ENCODE assay signal across 19 cellular contexts in the genomic region with DNA sequence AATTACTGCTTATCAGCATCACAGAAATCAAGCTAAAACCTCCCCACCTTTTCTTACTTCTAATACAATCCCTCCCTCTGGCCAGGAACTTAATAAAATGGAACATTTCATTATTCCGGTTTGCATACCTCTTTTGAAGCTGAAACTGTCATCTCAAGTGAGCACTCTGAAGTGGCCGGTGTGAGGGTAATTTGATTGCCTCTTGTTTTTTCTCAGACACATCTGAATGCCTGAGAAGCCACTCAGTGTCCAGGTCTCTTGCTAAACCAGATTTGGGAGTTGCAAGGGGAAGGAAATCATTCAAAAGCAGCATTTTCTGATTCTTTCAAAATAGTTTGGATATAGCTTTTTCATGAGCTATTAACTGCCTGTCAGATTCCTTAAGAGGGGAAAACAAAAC.
A peak's percentile ranks its signal among the peaks of the same experiment; 100 is the strongest.
DNase-seq lines count a peak whose midpoint lies in the region; ATAC-seq and TF ChIP-seq lines count a peak whose summit lies in the region.
"Had no signal": no experiment of that assay in that cellular context is flagged by ENCODE, and none has a peak within 500 bp of the region (broad histone marks: within the 10 kb centered on the region; RNA-seq: fewer than 3 reads in every experiment).

No MANE protein-coding gene starts in this region.

- H3K36me3 ChIP-seq in GM23248 (ENCODE audit: low read depth) (no peaks in the 10 kb centered on the region), PC-3 (ENCODE audit: low read depth, low read length) (no peaks in the 10 kb centered on the region), PC-9 (ENCODE audit: low read depth) (no peaks in the 10 kb centered on the region), BE2C (no peaks in the 10 kb centered on the region)
- H3K36me3 ChIP-seq: sigmoid colon had no signal

- H3K9me2 ChIP-seq in GM23248 (ENCODE audit: insufficient read depth) (no peaks in the 10 kb centered on the region), PC-3 (replicated peaks; ENCODE audit: low read length) (no peaks in the 10 kb centered on the region), PC-9 (ENCODE audit: insufficient read depth) (no peaks in the 10 kb centered on the region)

- H2AFZ ChIP-seq in GM23248 (peak overlapping the region; percentile 55), PC-3 (ENCODE audit: low read length) (peak overlapping the region; percentile 45; the same call in 1 of the 2 replicates), PC-9 (no peak overlapping the region)
- H2AFZ ChIP-seq: GM23338 had no signal

- peak overlapping the region; percentile 24 for H3K4me3 Mint-ChIP-seq in type B pancreatic cell
- H3K4me3 Mint-ChIP-seq: activated naive CD8-positive, alpha-beta T cell; activated T-helper 17 cell treated with anti-CD3 and anti-CD28 coated beads, Interleukin-2, amount 50 U/mL, for 72 hours; GM23338 had no signal

- peak; percentile 15 for DNase-seq in GM23248
- DNase-seq in PC-3, result no peak
- DNase-seq in glomerular visceral epithelial cell (ENCODE audit: extremely low spot score), result peak; percentile 4
- DNase-seq in type B pancreatic cell (ENCODE audit: extremely low spot score, unreplicated experiment), result no peak
- DNase-seq in PC-9, result no peak
- no peak for DNase-seq in GM13976 (ENCODE audit: low spot score)
- no peak for DNase-seq in BE2C
- DNase-seq: activated CD4-positive, alpha-beta T cell treated with anti-CD3 and anti-CD28 coated beads, Interleukin-2, amount 50 U/mL, for 48 hours; activated CD8-positive, alpha-beta memory T cell treated with anti-CD3 and anti-CD28 coated beads, Interleukin-2, amount 50 U/mL, for 4 hours; cerebellar nuclear complex; effector CD4-positive, alpha-beta T cell; Karpas-422; NCI-H1930; sigmoid colon; T-helper 1 cell had no signal

- H3K4me3 ChIP-seq in GM23248 (peak overlapping the region; percentile 22; the same call in 1 of the 2 replicates), PC-3 (ENCODE audit: low read length) (no peak overlapping the region), PC-9 (no peak overlapping the region), BE2C (ENCODE audit: low read depth, low read length) (no peak overlapping the region)
- H3K4me3 ChIP-seq: GM23338, sigmoid colon had no signal

- H3K36me3 Mint-ChIP-seq in type B pancreatic cell, result no peaks in the 10 kb centered on the region
- H3K36me3 Mint-ChIP-seq: activated naive CD8-positive, alpha-beta T cell had no signal

- H3K9me3 ChIP-seq in GM23248 (ENCODE audit: low read depth) (no peaks in the 10 kb centered on the region), PC-3 (ENCODE audit: low read length) (no peaks in the 10 kb centered on the region), PC-9 (ENCODE audit: insufficient read depth, low read depth) (no peaks in the 10 kb centered on the region), BE2C (no peaks in the 10 kb centered on the region)
- H3K9me3 ChIP-seq: sigmoid colon had no signal

- BruUV-seq in PC-3 (replicated peaks; lab: Mats Ljungman, UMichigan) (no TSS peak), PC-9 (replicated peaks; lab: Mats Ljungman, UMichigan) (no TSS peak)

- peaks cover 49% of the 10 kb centered on the region for H3K4me1 ChIP-seq in GM23248 (ENCODE audit: insufficient read depth)
- H3K4me1 ChIP-seq in PC-3 (ENCODE audit: insufficient read depth, low read length), result peaks cover 46% of the 10 kb centered on the region
- no peaks in the 10 kb centered on the region for H3K4me1 ChIP-seq in PC-9 (replicated peaks; ENCODE audit: insufficient read depth)
- no peaks in the 10 kb centered on the region for H3K4me1 ChIP-seq in BE2C

- H3K27me3 Mint-ChIP-seq in type B pancreatic cell, result peaks cover 7% of the 10 kb centered on the region

- peak overlapping the region; percentile 67 for H3K4me2 ChIP-seq in GM23248 (ENCODE audit: unreplicated experiment)
- H3K4me2 ChIP-seq in PC-3 (ENCODE audit: low read length), result peak overlapping the region; percentile 58
- H3K4me2 ChIP-seq in PC-9, result no peak overlapping the region
- H3K4me2 ChIP-seq: GM23338 had no signal

- peaks cover 32% of the 10 kb centered on the region for H3K4me1 Mint-ChIP-seq in type B pancreatic cell (ENCODE audit: unreplicated experiment)
- H3K4me1 Mint-ChIP-seq: activated T-helper 17 cell treated with anti-CD3 and anti-CD28 coated beads, Interleukin-2, amount 50 U/mL, for 72 hours had no signal

- CTCF ChIA-PET in PC-3 (lab: Charles Lee), result no interaction called here
- CTCF ChIA-PET in PC-9 (lab: Charles Lee), result no interaction called here

- no peaks in the 10 kb centered on the region for H3K9me3 Mint-ChIP-seq in type B pancreatic cell
- H3K9me3 Mint-ChIP-seq: activated T-helper 17 cell treated with anti-CD3 and anti-CD28 coated beads, Interleukin-2, amount 50 U/mL, for 72 hours; GM23338 had no signal

- H3K27ac Mint-ChIP-seq in type B pancreatic cell, result no peak overlapping the region
- H3K27ac Mint-ChIP-seq: activated naive CD8-positive, alpha-beta T cell; activated T-helper 17 cell treated with anti-CD3 and anti-CD28 coated beads, Interleukin-2, amount 50 U/mL, for 72 hours; GM23338; progenitor cell of endocrine pancreas had no signal

- TF ChIP-seq CTCF in PC-3 (conservative IDR thresholded peaks at IDR 0.05; ENCODE audit: low read depth, low read length) (no peak), type B pancreatic cell (conservative IDR thresholded peaks at IDR 0.05) (no peak), PC-9 (conservative IDR thresholded peaks at IDR 0.05) (no peak), GM13976 (IDR thresholded peaks at IDR 0.05; ENCODE audit: borderline replicate concordance, control extremely low read depth, extremely low read depth, insufficient read depth, missing control alignments) (no peak), BE2C (IDR thresholded peaks at IDR 0.05; ENCODE audit: low read depth, low read length) (no peak)

- H3K79me2 ChIP-seq in GM23248 (ENCODE audit: insufficient read depth) (no peaks in the 10 kb centered on the region), PC-3 (ENCODE audit: low read length) (no peaks in the 10 kb centered on the region), PC-9 (ENCODE audit: low read depth) (no peaks in the 10 kb centered on the region)

- H3F3A ChIP-seq in GM23248 (ENCODE audit: insufficient read depth) (peaks cover 32% of the 10 kb centered on the region), PC-3 (ENCODE audit: low read length, unreplicated experiment) (no peaks in the 10 kb centered on the region), PC-9 (ENCODE audit: insufficient read depth, low read depth) (no peaks in the 10 kb centered on the region)

- no peaks in the 10 kb centered on the region for H3K27me3 ChIP-seq in GM23248 (replicated peaks; ENCODE audit: insufficient read depth)
- H3K27me3 ChIP-seq in PC-3 (ENCODE audit: low read length), result no peaks in the 10 kb centered on the region
- H3K27me3 ChIP-seq in PC-9 (ENCODE audit: insufficient read depth, low read depth), result no peaks in the 10 kb centered on the region
- no peaks in the 10 kb centered on the region for H3K27me3 ChIP-seq in BE2C
- H3K27me3 ChIP-seq: sigmoid colon had no signal

- in situ Hi-C loops in GM23248 (cut with MboI), result no loop called here
- in situ Hi-C loops in GM13976 (cut with MboI; ENCODE audit: low sequenced_read_pairs, unreplicated experiment), result no loop called here

- 93 to 98% methylated on average over 2 of the region's 2 CpGs for WGBS in GM23248 (ENCODE audit: low coverage in 1 of 2, low lambda C conversion rate in 2 of 2, missing lambda C conversion rate in 2 of 2), 2 experiments

- POLR2A ChIA-PET in PC-3 (lab: Charles Lee; ENCODE audit: unreplicated experiment), result no interaction called here
- POLR2A ChIA-PET in PC-9 (lab: Charles Lee; ENCODE audit: unreplicated experiment), result no interaction called here

- no peaks in the 10 kb centered on the region for H4K20me1 ChIP-seq in GM23248 (ENCODE audit: insufficient read depth)
- no peaks in the 10 kb centered on the region for H4K20me1 ChIP-seq in PC-3 (ENCODE audit: low read length)
- no peaks in the 10 kb centered on the region for H4K20me1 ChIP-seq in PC-9 (ENCODE audit: insufficient read depth)

- H3K27ac ChIP-seq in GM23248 (peak overlapping the region; percentile 65), PC-3 (ENCODE audit: low read length) (peak overlapping the region; percentile 7), PC-9 (no peak overlapping the region)

- no peak for ATAC-seq in PC-3
- ATAC-seq: activated T-helper 17 cell treated with anti-CD3 and anti-CD28 coated beads, Interleukin-2, amount 50 U/mL, for 72 hours; GM23338 had no signal

- H3K9ac ChIP-seq in GM23248 (peak overlapping the region; percentile 35; the same call in 1 of the 2 replicates), PC-3 (ENCODE audit: low read length) (no peak overlapping the region)

- intact Hi-C loops in PC-3 (cut with micrococcal nuclease), result no loop called here
- intact Hi-C loops in PC-9 (cut with micrococcal nuclease; ENCODE audit: unreplicated experiment), result no loop called here

Comparison
In these comparisons a context has a peak if more than half of its experiments do, and no peak if none do; other contexts are left out.
1. DNase-seq: peak in GM23248 (single experiment) and glomerular visceral epithelial cell (single experiment); none in PC-3 (single experiment), type B pancreatic cell (single experiment), PC-9 (0 of 2), GM13976 (single experiment) and BE2C (single experiment).